Comparison of ENCODE assay signal across 8 cellular contexts in genomic region chr3:183884437-183885296, GRCh38. TPM values are rescaled to one million over a fixed set of nuclear protein-coding genes. Genes with fewer than 3 reads are reported as not detected.
DNase-seq lines count a peak whose midpoint lies in the region; ATAC-seq and TF ChIP-seq lines count a peak whose summit lies in the region.

A gene with protein sequence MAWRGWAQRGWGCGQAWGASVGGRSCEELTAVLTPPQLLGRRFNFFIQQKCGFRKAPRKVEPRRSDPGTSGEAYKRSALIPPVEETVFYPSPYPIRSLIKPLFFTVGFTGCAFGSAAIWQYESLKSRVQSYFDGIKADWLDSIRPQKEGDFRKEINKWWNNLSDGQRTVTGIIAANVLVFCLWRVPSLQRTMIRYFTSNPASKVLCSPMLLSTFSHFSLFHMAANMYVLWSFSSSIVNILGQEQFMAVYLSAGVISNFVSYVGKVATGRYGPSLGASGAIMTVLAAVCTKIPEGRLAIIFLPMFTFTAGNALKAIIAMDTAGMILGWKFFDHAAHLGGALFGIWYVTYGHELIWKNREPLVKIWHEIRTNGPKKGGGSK (minus strand): TSS chr3:183884880. CDS start chr3:183884846, 34 bp downstream.

- peak; percentile 91 for TF ChIP-seq CTCF in CD4-positive, alpha-beta T cell (IDR thresholded peaks at IDR 0.05)
- peak; percentile 93 to 100 (median 98) for TF ChIP-seq CTCF in dorsolateral prefrontal cortex (IDR thresholded peaks at IDR 0.05 in 54 of 56, conservative IDR thresholded peaks at IDR 0.05 in 2 of 56; ENCODE audit: low read depth in 1 of 56, partially characterized antibody in 56 of 56)
- TF ChIP-seq CTCF in lower leg skin (IDR thresholded peaks at IDR 0.05): peak in 1 of 3 donors; percentile 90

- ATAC-seq in CD4-positive, alpha-beta T cell (ENCODE audit: poor library complexity): peak; percentile 100
- peak; percentile 99 for ATAC-seq in GM19397 (IDR thresholded peaks at IDR 0.05; ENCODE audit: unreplicated experiment)
- ATAC-seq in HG03571 (IDR thresholded peaks at IDR 0.05; ENCODE audit: unreplicated experiment): peak; percentile 100

- peak; percentile 93 to 97 (median 95) for DNase-seq in CD4-positive, alpha-beta T cell
- DNase-seq in NCI-H774 (lab: John Stamatoyannopoulos, UW): peak; percentile 98
- peak; percentile 98 for DNase-seq in activated CD4-positive, alpha-beta T cell treated with anti-CD3 and anti-CD28 coated beads, Interleukin-2, amount 50 U/mL, for 48 hours
- peak; percentile 94 to 97 (median 96) for DNase-seq in dorsolateral prefrontal cortex
- DNase-seq in lower leg skin (ENCODE audit: low spot score in 2 of 2): peak; percentile 94 to 99
- DNase-seq in stimulated activated CD4-positive, alpha-beta T cell treated with anti-CD3 and anti-CD28 coated beads, Interleukin-4, amount 100 ng/mL, for 48 hours (ENCODE audit: low read depth in 2 of 2): peak; percentile 96 to 97

- peak within 1 kb of the TSS; percentile 66 for H3K27ac ChIP-seq in CD4-positive, alpha-beta T cell (ENCODE audit: low read depth, low read length)
- H3K27ac ChIP-seq in dorsolateral prefrontal cortex: peak within 1 kb of the TSS in 58 of 59 donors; percentile 4 to 91 (median 80)

- H3K27me3 Mint-ChIP-seq in CD4-positive, alpha-beta T cell: no peaks in the 10 kb centered on the region

- H3K36me3 Mint-ChIP-seq in CD4-positive, alpha-beta T cell (ENCODE audit: low read depth): peaks cover 22% of the 10 kb centered on the region

- H3K4me3 ChIP-seq in dorsolateral prefrontal cortex (peak within 1 kb of the TSS; percentile 57 to 100 (median 94)), lower leg skin (ENCODE audit: low read depth, poor library complexity, severe bottlenecking) (peak within 1 kb of the TSS; percentile 93)

- peak within 1 kb of the TSS; percentile 97 for H3K4me3 Mint-ChIP-seq in CD4-positive, alpha-beta T cell

- intact Hi-C loops in CD4-positive, alpha-beta T cell (cut with DNase I, micrococcal nuclease): loop anchor here in 1 of 2 experiments (2.0 to 10.0 kb wide), 9 partner anchors 132 to 1700 kb away; partner anchors contain the start of genes ABCC5, ALG3, AP2M1 and EEF1AKMT4
- intact Hi-C loops in dorsolateral prefrontal cortex (cut with DNase I) (loop anchor here (1.0 to 5.0 kb wide), 4 partner anchors 57 to 382 kb away; partner anchors contain the start of gene MAP6D1 (in 1 of the 2)), lower leg skin (cut with DNase I; ENCODE audit: low total_unique reads) (loop anchor here (10.0 kb wide), 1 partner anchor 240 kb away; no protein-coding TSS in a partner anchor)

- no peak for TF ChIP-seq POLR2A in lower leg skin (IDR thresholded peaks at IDR 0.05)

- H3K9me3 Mint-ChIP-seq in CD4-positive, alpha-beta T cell: no peaks in the 10 kb centered on the region

- peaks cover 36% of the 10 kb centered on the region for H3K4me1 Mint-ChIP-seq in CD4-positive, alpha-beta T cell (ENCODE audit: low read depth)

- H3K27me3 ChIP-seq in CD4-positive, alpha-beta T cell (ENCODE audit: control insufficient read depth, insufficient read depth, low read length): no peaks in the 10 kb centered on the region
- no peaks in the 10 kb centered on the region for H3K27me3 ChIP-seq in dorsolateral prefrontal cortex

- no peaks in the 10 kb centered on the region for H3K9me3 ChIP-seq in CD4-positive, alpha-beta T cell (ENCODE audit: control insufficient read depth, low read length)

- peak within 1 kb of the TSS; percentile 82 for H3K27ac Mint-ChIP-seq in CD4-positive, alpha-beta T cell

- CTCF ChIA-PET in CD4-positive, alpha-beta T cell (lab: Charles Lee): interaction anchor here (0.6 to 2.6 kb wide), 25 partner anchors 8 to 924 kb away, joined by 3 to 24 read pairs (median 4); partner anchors contain the start of genes ABCC5, AP2M1, EEF1AKMT4 and EIF2B5

- POLR2A ChIA-PET in CD4-positive, alpha-beta T cell (lab: Charles Lee): interaction anchor here (0.6 to 2.1 kb wide), 9 partner anchors 11 to 1701 kb away, joined by 3 to 9 read pairs (median 4); partner anchors contain the start of genes EIF2B5, MAP6D1 and SENP2

- WGBS in lower leg skin, 2 donors: 0% methylated on average over 50 to 61 of the region's 61 CpGs

RNA-seq across cellular contexts. Expression of the gene that starts here (rescaled TPM):
- 10 to 100 TPM; 36.9 to 40.0 TPM for total RNA-seq in CD4-positive, alpha-beta T cell
- 10 to 100 TPM; 21.2 to 63.1 (median 43.9) TPM for total RNA-seq in dorsolateral prefrontal cortex
- total RNA-seq in lower leg skin: 10 to 100 TPM; 19.5 to 40.5 (median 22.3) TPM

Comparison
In these comparisons a context has a peak if more than half of its experiments do, and no peak if none do; other contexts are left out.
1. Peak in every context shown above with its lines: DNase-seq, ATAC-seq, H3K4me3 ChIP-seq and H3K27ac ChIP-seq.